Comparison of ENCODE assay signal across 8 cellular contexts in genomic region chr13:99656092-99656745, GRCh38. TPM values are rescaled to one million over a fixed set of nuclear protein-coding genes. Genes with fewer than 3 reads are reported as not detected.
A peak's percentile ranks its signal among the peaks of the same experiment; 100 is the strongest.
DNase-seq lines count a peak whose midpoint lies in the region; ATAC-seq, FAIRE-seq and TF ChIP-seq lines count a peak whose summit lies in the region.

No MANE protein-coding gene starts in this region.

- H2AFZ ChIP-seq in endothelial cell of umbilical vein (ENCODE audit: low read depth, low read length), result no peak overlapping the region

- no peaks in the 10 kb centered on the region for H4K20me1 ChIP-seq in endothelial cell of umbilical vein (replicated peaks; ENCODE audit: control insufficient read depth, extremely low read depth, insufficient read depth, low read length)

- no peak for TF ChIP-seq POLR2A in endothelial cell of umbilical vein (IDR thresholded peaks at IDR 0.05; ENCODE audit: low read depth, low read length)

- ATAC-seq in GM19468 (IDR thresholded peaks at IDR 0.05; ENCODE audit: extremely low read depth, unreplicated experiment), result peak; percentile 27

- CTCF ChIA-PET in endothelial cell of umbilical vein (lab: Charles Lee), result interaction anchor here (0.6 to 4.4 kb wide), 28 partner anchors 10 to 1471 kb away, joined by 3 to 28 read pairs (median 4); partner anchors contain the start of gene CLYBL

- 17% methylated on average over 7 of the region's 8 CpGs for WGBS in HUES64

- H3K9me3 ChIP-seq in HUES64 (ENCODE audit: insufficient read depth, low read depth, low read length), result no peaks in the 10 kb centered on the region
- H3K9me3 ChIP-seq in endothelial cell of umbilical vein (replicated peaks; ENCODE audit: control insufficient read depth, insufficient read depth, low read length), result no peaks in the 10 kb centered on the region

- H3K4me2 ChIP-seq in endothelial cell of umbilical vein (ENCODE audit: insufficient read depth, low read length), result no peak overlapping the region

- DNase-seq in NOMO-1 treated with dmso at 0.1 percent for 144 hours (lab: John Stamatoyannopoulos, UW; ENCODE audit: unreplicated experiment) (peak; percentile 37), endothelial cell of umbilical vein (ENCODE audit: low read depth, low spot score) (peak; percentile 59), middle frontal gyrus (ENCODE audit: extremely low spot score, low spot score) (peak; percentile 70)
- peak; percentile 51 for DNase-seq in activated CD8-positive, alpha-beta memory T cell treated with anti-CD3 and anti-CD28 coated beads, Interleukin-2, amount 50 U/mL, for 1 hour (ENCODE audit: extremely low read depth)
- DNase-seq in stimulated activated CD8-positive, alpha-beta memory T cell treated with anti-CD3 and anti-CD28 coated beads, Interleukin-4, amount 100 ng/mL, for 48 hours, result peak; percentile 91

- no peaks in the 10 kb centered on the region for H3K36me3 ChIP-seq in HUES64 (ENCODE audit: insufficient read depth, low read length)
- no peaks in the 10 kb centered on the region for H3K36me3 ChIP-seq in endothelial cell of umbilical vein (ENCODE audit: control insufficient read depth in 2 of 2, extremely low read depth in 1 of 2, insufficient read depth in 2 of 2, low read length in 2 of 2)

- H3K79me2 ChIP-seq in endothelial cell of umbilical vein (ENCODE audit: control insufficient read depth, insufficient read depth, low read length), result no peaks in the 10 kb centered on the region

- no TSS peak for BruUV-seq in endothelial cell of umbilical vein (replicated peaks; lab: Mats Ljungman, UMichigan)

- intact Hi-C loops in endothelial cell of umbilical vein (cut with micrococcal nuclease), result loop anchor here (1.0 to 10.0 kb wide), 9 partner anchors 246 to 1471 kb away; partner anchors contain the start of gene GGACT

- H3K27ac ChIP-seq in C4-2B (0 out of 2 replicates have a peak overlapping the region, but pooled peaks have one; percentile 13), HUES64 (ENCODE audit: low read depth, low read length) (peak overlapping the region; percentile 46), endothelial cell of umbilical vein (ENCODE audit: insufficient read depth, low read depth, low read length) (no peak overlapping the region)

- FAIRE-seq in endothelial cell of umbilical vein (lab: Jason Lieb, UNC), result peak; percentile 92

- peak; percentile 88 for TF ChIP-seq CTCF in C4-2B (conservative IDR thresholded peaks at IDR 0.05)
- TF ChIP-seq CTCF in endothelial cell of umbilical vein (IDR thresholded peaks at IDR 0.05; ENCODE audit: extremely low read depth in 1 of 2, insufficient read depth in 1 of 2, low read depth in 1 of 2, low read length in 2 of 2), result peak; percentile 87 to 92

- H3K9me1 ChIP-seq in endothelial cell of umbilical vein (replicated peaks; ENCODE audit: control insufficient read depth, extremely low read depth, insufficient read depth, low read length), result no peaks in the 10 kb centered on the region

- POLR2A ChIA-PET in endothelial cell of umbilical vein (lab: Charles Lee), result interaction anchor here (0.5 kb wide), 1 partner anchor 641 kb away, joined by 4 read pairs; no protein-coding TSS in a partner anchor

- H3K4me1 ChIP-seq in HUES64 (ENCODE audit: insufficient read depth, low read length), result peaks cover 47% of the 10 kb centered on the region
- peaks cover 14% of the 10 kb centered on the region for H3K4me1 ChIP-seq in endothelial cell of umbilical vein (ENCODE audit: control insufficient read depth, extremely low read depth, insufficient read depth, low read length)

- no peak overlapping the region for H3K9ac ChIP-seq in HUES64 (ENCODE audit: low read depth, low read length)
- no peak overlapping the region for H3K9ac ChIP-seq in endothelial cell of umbilical vein (replicated peaks; ENCODE audit: extremely low read depth, insufficient read depth, low read length)

- H3K27me3 ChIP-seq in HUES64 (ENCODE audit: insufficient read depth, low read length) (no peaks in the 10 kb centered on the region), endothelial cell of umbilical vein (ENCODE audit: control insufficient read depth in 2 of 2, insufficient read depth in 2 of 2, low read length in 2 of 2) (peaks cover 2 to 6% of the 10 kb centered on the region in 2 experiments)

- dilution Hi-C loops in endothelial cell of umbilical vein (cut with MboI; ENCODE audit: extremely low pct_ligation_motif_present, low sequenced_read_pairs), result no loop called here

- H3K4me3 ChIP-seq in HUES64 (ENCODE audit: low read length) (no peak overlapping the region; the same call in 1 of the 2 replicates), endothelial cell of umbilical vein (replicated peaks in 1 of 3; ENCODE audit: insufficient read depth in 1 of 3, low read depth in 1 of 3, low read length in 3 of 3) (no peak overlapping the region)

TF ChIP-seq in endothelial cell of umbilical vein, 7 proteins besides CTCF, POLR2A, EP300 and RAD21:
- no peak for TF ChIP-seq POLR2AphosphoS5 (IDR thresholded peaks at IDR 0.05; ENCODE audit: insufficient read depth, low read depth, low read length)
- no peak for TF ChIP-seq JUN (IDR thresholded peaks at IDR 0.05; ENCODE audit: borderline replicate concordance, insufficient read depth, insufficient read length, low read depth)
- no peak for TF ChIP-seq EZH2 (IDR thresholded peaks at IDR 0.05; ENCODE audit: borderline replicate concordance, low read depth, low read length, severe bottlenecking)
- no peak for TF ChIP-seq MYC (IDR thresholded peaks at IDR 0.05; ENCODE audit: low read depth, low read length)
- TF ChIP-seq FOS (IDR thresholded peaks at IDR 0.05; ENCODE audit: borderline replicate concordance, insufficient read depth, low read length), result no peak
- TF ChIP-seq GATA2 (IDR thresholded peaks at IDR 0.05; ENCODE audit: insufficient read depth, insufficient read length, low read depth, low read length), result no peak
TF ChIP-seq in endothelial cell of umbilical vein: peak in this region for 0.

RNA-seq across cellular contexts. Expression of gene CLYBL, which starts 49.7 kb away (rescaled TPM):
- polyA plus RNA-seq in HUES64 (2013, experiment 1 of 2), result 9.4 TPM
- polyA plus RNA-seq in HUES64 (2013, experiment 2 of 2), result 9.6 TPM
- total RNA-seq in endothelial cell of umbilical vein, result 1.6 and 1.8 TPM in 2 replicates
- polyA plus RNA-seq in endothelial cell of umbilical vein, result 0.70 and 0.73 TPM in 2 replicates
- polyA plus RNA-seq in endothelial cell of umbilical vein (2011; cell fraction: cytosol; rRNA removed), result 0.65 and 0.89 TPM in 2 replicates
- polyA plus RNA-seq in endothelial cell of umbilical vein (2011; cell fraction: nucleus; rRNA removed), result 1.1 and 1.2 TPM in 2 replicates
- polyA plus RNA-seq in endothelial cell of umbilical vein (2012), result 1.3 and 1.9 TPM in 2 replicates
- polyA minus RNA-seq in endothelial cell of umbilical vein, result 1.5 TPM in 1 of 2 replicates, not detected in the other
- 0.82 TPM for polyA minus RNA-seq in endothelial cell of umbilical vein (2011; cell fraction: cytosol; rRNA and poly(A)+ RNA removed)
- polyA minus RNA-seq in endothelial cell of umbilical vein (2011; cell fraction: nucleus; rRNA and poly(A)+ RNA removed), result 0.10 and 0.38 TPM in 2 replicates

Comparison
In these comparisons a context has a peak if more than half of its experiments do, and no peak if none do; other contexts are left out.
1. DNase-seq: peak in every context shown above with its lines; median percentile 91 in stimulated activated CD8-positive, alpha-beta memory T cell treated with anti-CD3 and anti-CD28 coated beads, Interleukin-4, amount 100 ng/mL, for 48 hours; 70 in middle frontal gyrus; 59 in endothelial cell of umbilical vein; 51 in activated CD8-positive, alpha-beta memory T cell treated with anti-CD3 and anti-CD28 coated beads, Interleukin-2, amount 50 U/mL, for 1 hour; 37 in NOMO-1 treated with dmso at 0.1 percent for 144 hours.